Comparison of ENCODE assay signal across 8 cellular contexts in genomic region chr7:69599879-69600764, GRCh38.
DNase-seq lines count a peak whose midpoint lies in the region; ATAC-seq and TF ChIP-seq lines count a peak whose summit lies in the region.

No MANE protein-coding gene starts in this region.

- H2AFZ ChIP-seq in SU-DHL-6 (ENCODE audit: low read depth, low read length, severe bottlenecking) = peak overlapping the region; percentile 12

- peak overlapping the region; percentile 96 for H3K4me3 ChIP-seq in SU-DHL-6 (ENCODE audit: insufficient read depth, low read length, poor library complexity, severe bottlenecking)
- H3K4me3 ChIP-seq in iPS-11a (ENCODE audit: low read depth, low read length) = peak overlapping the region; percentile 55

- H3K27me3 ChIP-seq in SU-DHL-6 (ENCODE audit: low read length) = no peaks in the 10 kb centered on the region

- peaks cover 35% of the 10 kb centered on the region for H4K20me1 ChIP-seq in SU-DHL-6 (ENCODE audit: low read depth, low read length)

- peak; percentile 60 for DNase-seq in NCI-H748 (lab: John Stamatoyannopoulos, UW; ENCODE audit: unreplicated experiment)
- no peak for DNase-seq in NCI-H748 treated with DMSO at 0.1 percent for 48 hours (lab: John Stamatoyannopoulos, UW)
- DNase-seq in stimulated activated naive CD8-positive, alpha-beta T cell treated with anti-CD3 and anti-CD28 coated beads, Interleukin-15, amount 100 ng/mL, for 72 hours = peak in 1 of 2 donors; percentile 7
- no peak for DNase-seq in GM19240 (ENCODE audit: insufficient read length, low spot score)
- no peak for DNase-seq in NCI-H446 treated with DMSO at 0.1 percent for 48 hours (lab: John Stamatoyannopoulos, UW)

- no peaks in the 10 kb centered on the region for H3K9me3 ChIP-seq in SU-DHL-6 (ENCODE audit: insufficient read depth, low read length)

- peak overlapping the region; percentile 57 to 70 for H3K4me3 Mint-ChIP-seq in stimulated activated naive CD8-positive, alpha-beta T cell treated with anti-CD3 and anti-CD28 coated beads, Interleukin-15, amount 100 ng/mL, for 72 hours

- peaks cover 56% of the 10 kb centered on the region for H3K79me2 ChIP-seq in SU-DHL-6 (ENCODE audit: insufficient read depth, low read length)

- peaks cover 25% of the 10 kb centered on the region for H3K4me1 Mint-ChIP-seq in stimulated activated naive CD8-positive, alpha-beta T cell treated with anti-CD3 and anti-CD28 coated beads, Interleukin-15, amount 100 ng/mL, for 72 hours

- H3K27ac ChIP-seq in SU-DHL-6 (ENCODE audit: low read depth, low read length) = no peak overlapping the region

- peak overlapping the region in 1 of 2 donors; percentile 92 for H3K27ac Mint-ChIP-seq in stimulated activated naive CD8-positive, alpha-beta T cell treated with anti-CD3 and anti-CD28 coated beads, Interleukin-15, amount 100 ng/mL, for 72 hours

- no peak for TF ChIP-seq CTCF in SU-DHL-6 (IDR thresholded peaks at IDR 0.05; ENCODE audit: insufficient read depth, low read length, poor library complexity, severe bottlenecking)

- H3K36me3 ChIP-seq in SU-DHL-6 (ENCODE audit: low read length) = no peaks in the 10 kb centered on the region

- H3F3A ChIP-seq in SU-DHL-6 (ENCODE audit: insufficient read depth) = peaks cover 30% of the 10 kb centered on the region

- peak overlapping the region; percentile 85 for H3K9ac ChIP-seq in SU-DHL-6 (ENCODE audit: low read length)

- peak overlapping the region; percentile 82 for H3K4me2 ChIP-seq in SU-DHL-6 (ENCODE audit: low read depth, low read length, poor library complexity, severe bottlenecking)

- peaks cover 25% of the 10 kb centered on the region for H3K27me3 Mint-ChIP-seq in stimulated activated naive CD8-positive, alpha-beta T cell treated with anti-CD3 and anti-CD28 coated beads, Interleukin-15, amount 100 ng/mL, for 72 hours

- no peaks in the 10 kb centered on the region for H3K9me3 Mint-ChIP-seq in stimulated activated naive CD8-positive, alpha-beta T cell treated with anti-CD3 and anti-CD28 coated beads, Interleukin-15, amount 100 ng/mL, for 72 hours

- no peaks in the 10 kb centered on the region for H3K9me2 ChIP-seq in SU-DHL-6 (replicated peaks; ENCODE audit: insufficient read depth, low read length)

- peak; percentile 9 for ATAC-seq in stimulated activated naive CD8-positive, alpha-beta T cell treated with anti-CD3 and anti-CD28 coated beads, Interleukin-15, amount 100 ng/mL, for 72 hours
- ATAC-seq in HG02852 (IDR thresholded peaks at IDR 0.05; ENCODE audit: unreplicated experiment) = no peak
